2 cellular contexts compared by ENCODE assay signal in genomic region chr5:66442951-66443445, GRCh38.
TF ChIP-seq lines count a peak whose summit lies in the region.

No MANE protein-coding gene starts in this region.

TF ChIP-seq in liver, 16 proteins besides CTCF, POLR2A, EP300 and RAD21:
- peak in 1 of 2 donors; percentile 17 for TF ChIP-seq HNF4A (conservative IDR thresholded peaks at IDR 0.05)
- TF ChIP-seq MAX (IDR thresholded peaks at IDR 0.05) = peak; percentile 15
- TF ChIP-seq ATF3 (IDR thresholded peaks at IDR 0.05) = no peak
- peak; percentile 68 to 71 for TF ChIP-seq RXRA (IDR thresholded peaks at IDR 0.05)
- no peak for TF ChIP-seq TAF1 (conservative IDR thresholded peaks at IDR 0.05)
- TF ChIP-seq NR2F2 (IDR thresholded peaks at IDR 0.05) = peak; percentile 90
- TF ChIP-seq HNF4G (IDR thresholded peaks at IDR 0.05) = no peak
TF ChIP-seq in liver: peak in this region for 4.

TF ChIP-seq in HepG2, 621 proteins besides CTCF, POLR2A, EP300 and RAD21:
- TF ChIP-seq PREB (CRISPR knock-in tag; IDR thresholded peaks at IDR 0.05) (no peak), CHCHD3 (CRISPR knock-in tag; IDR thresholded peaks at IDR 0.05) (no peak), ZBTB44 (CRISPR knock-in tag; IDR thresholded peaks at IDR 0.05) (no peak), NFKBIZ (CRISPR knock-in tag; IDR thresholded peaks at IDR 0.05) (no peak), SOX5 (CRISPR knock-in tag; IDR thresholded peaks at IDR 0.05; ENCODE audit: borderline replicate concordance) (no peak), ZBTB2 (CRISPR knock-in tag; IDR thresholded peaks at IDR 0.05; ENCODE audit: low read depth) (no peak), ZBTB10 (CRISPR knock-in tag; IDR thresholded peaks at IDR 0.05; ENCODE audit: borderline replicate concordance) (no peak), SIX4 (CRISPR knock-in tag; IDR thresholded peaks at IDR 0.05) (no peak), AHDC1 (CRISPR knock-in tag; IDR thresholded peaks at IDR 0.05; ENCODE audit: borderline replicate concordance) (no peak), ZNF672 (CRISPR knock-in tag; IDR thresholded peaks at IDR 0.05) (no peak), ZBED4 (CRISPR knock-in tag; IDR thresholded peaks at IDR 0.05; ENCODE audit: borderline replicate concordance) (no peak)
